Comparison of ENCODE assay signal across 38 cellular contexts in genomic region chr10:74792726-74793125, GRCh38.
"Had no signal": no experiment of that assay in that cellular context is flagged by ENCODE, and none has a peak within 500 bp of the region (broad histone marks: within the 10 kb centered on the region; RNA-seq: fewer than 3 reads in every experiment).

No MANE protein-coding gene starts in this region.

- H3K4me3 Mint-ChIP-seq: activated CD4-positive, alpha-beta memory T cell treated with anti-CD3 and anti-CD28 coated beads, Interleukin-2, amount 10 ng/mL, durations not matched to agents 7 days and 5 days; activated CD4-positive, alpha-beta T cell treated with anti-CD3 and anti-CD28 coated beads for 36 hours; activated CD4-positive, alpha-beta T cell treated with anti-CD3 and anti-CD28 coated beads, Interleukin-2, amount 10 ng/mL, durations not matched to agents 7 days and 5 days; activated CD8-positive, alpha-beta memory T cell treated with anti-CD3 and anti-CD28 coated beads, Interleukin-2, amount 10 ng/mL, durations not matched to agents 7 days and 5 days; activated CD8-positive, alpha-beta T cell treated with anti-CD3 and anti-CD28 coated beads, Interleukin-2, amount 10 ng/mL, durations not matched to agents 7 days and 5 days; activated naive CD4-positive, alpha-beta T cell treated with anti-CD3 and anti-CD28 coated beads, Interleukin-2, amount 10 ng/mL, durations not matched to agents 7 days and 5 days; activated naive CD4-positive, alpha-beta T cell treated with anti-CD3 and anti-CD28 coated beads, Interleukin-2, amount 50 U/mL, for 24 hours; activated naive CD8-positive, alpha-beta T cell; activated naive CD8-positive, alpha-beta T cell treated with anti-CD3 and anti-CD28 coated beads, Interleukin-2, amount 10 ng/mL, durations not matched to agents 7 days and 5 days; activated naive CD8-positive, alpha-beta T cell treated with anti-CD3 and anti-CD28 coated beads, Interleukin-2, amount 50 U/mL, for 24 hours; activated T-cell treated with anti-CD3 and anti-CD28 coated beads, Interleukin-2, amount 50 U/mL, for 24 hours; brain; central memory CD8-positive, alpha-beta T cell; T-helper 1 cell treated with Interleukin-12 subunit alpha and Interleukin-12 subunit beta and Interleukin-4 antibody, amounts not matched to agents 30 μg/mL and 1 μg/mL, for 36 hours; T-helper 2 cell treated with Interferon-gamma antibody and Interleukin-4, amounts not matched to agents 5 μg/mL and 100 μg/mL, for 36 hours; WTC11 had no signal

- H3K27ac Mint-ChIP-seq: activated CD4-positive, alpha-beta memory T cell treated with anti-CD3 and anti-CD28 coated beads, Interleukin-2, amount 10 ng/mL, durations not matched to agents 7 days and 5 days; activated CD4-positive, alpha-beta T cell treated with anti-CD3 and anti-CD28 coated beads for 36 hours; activated CD4-positive, alpha-beta T cell treated with anti-CD3 and anti-CD28 coated beads, Interleukin-2, amount 10 ng/mL, durations not matched to agents 7 days and 5 days; activated CD8-positive, alpha-beta memory T cell treated with anti-CD3 and anti-CD28 coated beads, Interleukin-2, amount 10 ng/mL, durations not matched to agents 7 days and 5 days; activated CD8-positive, alpha-beta T cell treated with anti-CD3 and anti-CD28 coated beads, Interleukin-2, amount 10 ng/mL, durations not matched to agents 7 days and 5 days; activated naive CD4-positive, alpha-beta T cell treated with anti-CD3 and anti-CD28 coated beads, Interleukin-2, amount 10 ng/mL, durations not matched to agents 7 days and 5 days; activated naive CD4-positive, alpha-beta T cell treated with anti-CD3 and anti-CD28 coated beads, Interleukin-2, amount 50 U/mL, for 24 hours; activated naive CD8-positive, alpha-beta T cell; activated naive CD8-positive, alpha-beta T cell treated with anti-CD3 and anti-CD28 coated beads, Interleukin-2, amount 10 ng/mL, durations not matched to agents 7 days and 5 days; activated naive CD8-positive, alpha-beta T cell treated with anti-CD3 and anti-CD28 coated beads, Interleukin-2, amount 50 U/mL, for 24 hours; activated T-cell treated with anti-CD3 and anti-CD28 coated beads, Interleukin-2, amount 50 U/mL, for 24 hours; activated T-helper 2 cell treated with anti-CD3 and anti-CD28 coated beads, Interferon-gamma antibody, Interleukin-2, Interleukin-4, amounts not matched to agents 10 μg/mL and 5 μg/mL and 100 μg/mL, durations not matched to agents 14 hours and 24 hours and 36 hours; brain; T-helper 1 cell treated with Interleukin-12 subunit alpha and Interleukin-12 subunit beta and Interleukin-4 antibody, amounts not matched to agents 30 μg/mL and 1 μg/mL, for 36 hours; T-helper 2 cell treated with Interferon-gamma antibody and Interleukin-4, amounts not matched to agents 5 μg/mL and 100 μg/mL, for 36 hours; WTC11 had no signal

- H3K27me3 ChIP-seq: ascending aorta, cardiac muscle cell had no signal

- H3K9me3 ChIP-seq: ascending aorta had no signal

- H3K36me3 ChIP-seq: ascending aorta, cardiac muscle cell, WERI-Rb-1 had no signal

- H3K27ac ChIP-seq: ascending aorta, cardiac muscle cell, WERI-Rb-1 had no signal

- FAIRE-seq: bronchial epithelial cell had no signal

- H3K27me3 Mint-ChIP-seq: activated CD4-positive, alpha-beta memory T cell treated with anti-CD3 and anti-CD28 coated beads, Interleukin-2, amount 10 ng/mL, durations not matched to agents 7 days and 5 days; activated CD4-positive, alpha-beta T cell treated with anti-CD3 and anti-CD28 coated beads for 36 hours; activated CD4-positive, alpha-beta T cell treated with anti-CD3 and anti-CD28 coated beads, Interleukin-2, amount 10 ng/mL, durations not matched to agents 7 days and 5 days; activated CD8-positive, alpha-beta memory T cell treated with anti-CD3 and anti-CD28 coated beads, Interleukin-2, amount 10 ng/mL, durations not matched to agents 7 days and 5 days; activated naive CD4-positive, alpha-beta T cell treated with anti-CD3 and anti-CD28 coated beads, Interleukin-2, amount 50 U/mL, for 24 hours; activated naive CD8-positive, alpha-beta T cell; activated naive CD8-positive, alpha-beta T cell treated with anti-CD3 and anti-CD28 coated beads, Interleukin-2, amount 50 U/mL, for 24 hours; activated T-cell treated with anti-CD3 and anti-CD28 coated beads, Interleukin-2, amount 50 U/mL, for 24 hours; brain; central memory CD8-positive, alpha-beta T cell had no signal

- H3K4me3 ChIP-seq: ascending aorta, cardiac muscle cell had no signal

- H3K4me1 ChIP-seq: ascending aorta had no signal

- H3K36me3 Mint-ChIP-seq: activated CD8-positive, alpha-beta memory T cell treated with anti-CD3 and anti-CD28 coated beads, Interleukin-2, amount 10 ng/mL, durations not matched to agents 7 days and 5 days; activated naive CD4-positive, alpha-beta T cell treated with anti-CD3 and anti-CD28 coated beads, Interleukin-2, amount 10 ng/mL, durations not matched to agents 7 days and 5 days; activated naive CD4-positive, alpha-beta T cell treated with anti-CD3 and anti-CD28 coated beads, Interleukin-2, amount 50 U/mL, for 24 hours; activated naive CD8-positive, alpha-beta T cell treated with anti-CD3 and anti-CD28 coated beads, Interleukin-2, amount 10 ng/mL, durations not matched to agents 7 days and 5 days; brain; WTC11 had no signal

- H3K9me3 Mint-ChIP-seq: activated CD4-positive, alpha-beta memory T cell treated with anti-CD3 and anti-CD28 coated beads, Interleukin-2, amount 10 ng/mL, durations not matched to agents 7 days and 5 days; activated naive CD4-positive, alpha-beta T cell treated with anti-CD3 and anti-CD28 coated beads, Interleukin-2, amount 10 ng/mL, durations not matched to agents 7 days and 5 days; activated naive CD4-positive, alpha-beta T cell treated with anti-CD3 and anti-CD28 coated beads, Interleukin-2, amount 50 U/mL, for 24 hours; activated naive CD8-positive, alpha-beta T cell treated with anti-CD3 and anti-CD28 coated beads, Interleukin-2, amount 10 ng/mL, durations not matched to agents 7 days and 5 days; activated naive CD8-positive, alpha-beta T cell treated with anti-CD3 and anti-CD28 coated beads, Interleukin-2, amount 50 U/mL, for 24 hours; activated T-cell treated with anti-CD3 and anti-CD28 coated beads, Interleukin-2, amount 50 U/mL, for 24 hours; activated T-helper 2 cell treated with anti-CD3 and anti-CD28 coated beads, Interferon-gamma antibody, Interleukin-2, Interleukin-4, amounts not matched to agents 10 μg/mL and 5 μg/mL and 100 μg/mL, durations not matched to agents 14 hours and 24 hours and 36 hours; central memory CD8-positive, alpha-beta T cell; T-helper 1 cell treated with Interleukin-12 subunit alpha and Interleukin-12 subunit beta and Interleukin-4 antibody, amounts not matched to agents 30 μg/mL and 1 μg/mL, for 36 hours; T-helper 2 cell treated with Interferon-gamma antibody and Interleukin-4, amounts not matched to agents 5 μg/mL and 100 μg/mL, for 36 hours; WTC11 had no signal

- DNase-seq: activated CD4-positive, alpha-beta memory T cell treated with anti-CD3 and anti-CD28 coated beads, Interleukin-2, amount 10 ng/mL, durations not matched to agents 7 days and 5 days; activated CD4-positive, alpha-beta T cell treated with anti-CD3 and anti-CD28 coated beads for 1 hour; activated CD4-positive, alpha-beta T cell treated with anti-CD3 and anti-CD28 coated beads for 36 hours; activated CD4-positive, alpha-beta T cell treated with anti-CD3 and anti-CD28 coated beads for 48 hours; activated CD4-positive, alpha-beta T cell treated with anti-CD3 and anti-CD28 coated beads, Interleukin-2, amount 10 ng/mL, durations not matched to agents 7 days and 5 days; activated CD4-positive, alpha-beta T cell treated with anti-CD3 and anti-CD28 coated beads, Interleukin-2, amount 50 U/mL, for 48 hours; activated CD4-positive, CD25-positive, alpha-beta regulatory T cell; activated CD8-positive, alpha-beta memory T cell treated with anti-CD3 and anti-CD28 coated beads for 24 hours; activated CD8-positive, alpha-beta memory T cell treated with anti-CD3 and anti-CD28 coated beads, Interleukin-2, amount 10 ng/mL, durations not matched to agents 7 days and 5 days; activated CD8-positive, alpha-beta memory T cell treated with anti-CD3 and anti-CD28 coated beads, Interleukin-2, amount 50 U/mL, for 48 hours; activated CD8-positive, alpha-beta T cell treated with anti-CD3 and anti-CD28 coated beads, Interleukin-2, amount 10 ng/mL, durations not matched to agents 7 days and 5 days; activated effector memory CD4-positive, alpha-beta T cell treated with Interleukin-2 at 50 U/mL for 16 hours; activated gamma-delta T cell; activated naive CD4-positive, alpha-beta T cell treated with anti-CD3 and anti-CD28 coated beads, Interleukin-2, amount 10 ng/mL, durations not matched to agents 7 days and 5 days; activated naive CD4-positive, alpha-beta T cell treated with Interleukin-2 at 50 U/mL for 16 hours; activated naive CD8-positive, alpha-beta T cell treated with anti-CD3 and anti-CD28 coated beads, Interleukin-2, amount 10 ng/mL, durations not matched to agents 7 days and 5 days; activated naive CD8-positive, alpha-beta T cell treated with anti-CD3 and anti-CD28 coated beads, Interleukin-2, amount 50 U/mL, for 24 hours; activated T-cell treated with anti-CD3 and anti-CD28 coated beads, Interleukin-2, amount 50 U/mL, for 24 hours; activated T-cell treated with anti-CD3 and anti-CD28 coated beads, Interleukin-2, amount 50 U/mL, for 48 hours; amygdala; anterior cingulate cortex; caudate nucleus; cerebellar nuclear complex; T-helper 1 cell; T-helper 2 cell; T-helper 9 cell; WERI-Rb-1 had no signal
